Comparison of ENCODE assay signal across 1 cellular context in the genomic region with DNA sequence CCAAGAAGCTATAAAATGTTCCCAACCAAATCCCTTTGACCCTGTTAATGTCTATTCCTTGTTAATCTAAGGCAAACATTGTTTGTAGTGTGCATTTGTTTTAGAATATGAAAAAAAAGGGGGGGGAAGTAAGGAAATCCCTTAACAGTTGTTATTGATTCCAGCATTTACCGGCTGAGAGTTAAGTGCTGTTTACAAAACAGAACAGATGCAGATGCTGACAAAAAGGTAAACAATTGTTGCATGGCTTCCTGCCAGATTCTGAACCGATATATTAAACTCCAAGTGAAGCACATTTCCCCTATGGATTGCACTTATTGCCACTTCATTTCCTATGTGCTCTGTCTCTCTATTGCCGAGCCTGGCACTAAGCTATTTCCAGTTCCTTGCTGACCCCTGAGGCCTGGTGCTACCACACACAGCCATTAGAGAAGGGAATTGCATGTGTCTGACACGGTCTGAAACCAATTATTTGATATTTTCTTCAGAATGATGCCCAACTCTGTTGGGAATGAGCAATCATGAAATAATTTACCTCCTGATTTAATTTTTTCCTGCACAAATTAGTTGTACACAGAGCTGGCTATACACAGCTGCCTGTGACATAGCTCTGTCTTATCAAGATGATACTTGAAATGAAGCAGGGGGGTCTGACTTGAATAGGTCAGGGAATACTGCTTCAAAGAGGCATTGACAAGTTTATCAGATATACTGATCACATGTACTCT.
TF ChIP-seq lines count a peak whose summit lies in the region.

No MANE protein-coding gene starts in this region.

TF ChIP-seq in WTC11, 78 proteins besides CTCF, POLR2A, EP300 and RAD21 (continued from another document):
- TF ChIP-seq, protein P1, sequence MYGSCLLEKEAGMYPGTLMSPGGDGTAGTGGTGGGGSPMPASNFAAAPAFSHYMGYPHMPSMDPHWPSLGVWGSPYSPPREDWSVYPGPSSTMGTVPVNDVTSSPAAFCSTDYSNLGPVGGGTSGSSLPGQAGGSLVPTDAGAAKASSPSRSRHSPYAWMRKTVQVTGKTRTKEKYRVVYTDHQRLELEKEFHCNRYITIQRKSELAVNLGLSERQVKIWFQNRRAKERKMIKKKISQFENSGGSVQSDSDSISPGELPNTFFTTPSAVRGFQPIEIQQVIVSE (CRISPR knock-in tag; IDR thresholded peaks at IDR 0.05; ENCODE audit: borderline replicate concordance) = no peak
- no peak for TF ChIP-seq ZNF416 (CRISPR knock-in tag; IDR thresholded peaks at IDR 0.05)
- no peak for TF ChIP-seq ZNF263 (CRISPR knock-in tag; IDR thresholded peaks at IDR 0.05; ENCODE audit: low read depth)
- TF ChIP-seq, protein P2, sequence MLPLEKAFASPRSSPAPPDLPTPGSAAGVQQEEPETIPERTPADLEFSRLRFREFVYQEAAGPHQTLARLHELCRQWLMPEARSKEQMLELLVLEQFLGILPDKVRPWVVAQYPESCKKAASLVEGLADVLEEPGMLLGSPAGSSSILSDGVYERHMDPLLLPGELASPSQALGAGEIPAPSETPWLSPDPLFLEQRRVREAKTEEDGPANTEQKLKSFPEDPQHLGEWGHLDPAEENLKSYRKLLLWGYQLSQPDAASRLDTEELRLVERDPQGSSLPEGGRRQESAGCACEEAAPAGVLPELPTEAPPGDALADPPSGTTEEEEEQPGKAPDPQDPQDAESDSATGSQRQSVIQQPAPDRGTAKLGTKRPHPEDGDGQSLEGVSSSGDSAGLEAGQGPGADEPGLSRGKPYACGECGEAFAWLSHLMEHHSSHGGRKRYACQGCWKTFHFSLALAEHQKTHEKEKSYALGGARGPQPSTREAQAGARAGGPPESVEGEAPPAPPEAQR (CRISPR knock-in tag; IDR thresholded peaks at IDR 0.05) = no peak
- TF ChIP-seq, protein P3, sequence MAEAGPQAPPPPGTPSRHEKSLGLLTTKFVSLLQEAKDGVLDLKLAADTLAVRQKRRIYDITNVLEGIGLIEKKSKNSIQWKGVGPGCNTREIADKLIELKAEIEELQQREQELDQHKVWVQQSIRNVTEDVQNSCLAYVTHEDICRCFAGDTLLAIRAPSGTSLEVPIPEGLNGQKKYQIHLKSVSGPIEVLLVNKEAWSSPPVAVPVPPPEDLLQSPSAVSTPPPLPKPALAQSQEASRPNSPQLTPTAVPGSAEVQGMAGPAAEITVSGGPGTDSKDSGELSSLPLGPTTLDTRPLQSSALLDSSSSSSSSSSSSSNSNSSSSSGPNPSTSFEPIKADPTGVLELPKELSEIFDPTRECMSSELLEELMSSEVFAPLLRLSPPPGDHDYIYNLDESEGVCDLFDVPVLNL (CRISPR knock-in tag; IDR thresholded peaks at IDR 0.05; ENCODE audit: borderline replicate concordance, low read depth) = no peak
- no peak for TF ChIP-seq NFYB (CRISPR knock-in tag; conservative IDR thresholded peaks at IDR 0.05; ENCODE audit: low read depth)
- TF ChIP-seq SOX15 (CRISPR knock-in tag; IDR thresholded peaks at IDR 0.05) = no peak
